ENCODE assay signal across 16 cellular contexts in the genomic region with DNA sequence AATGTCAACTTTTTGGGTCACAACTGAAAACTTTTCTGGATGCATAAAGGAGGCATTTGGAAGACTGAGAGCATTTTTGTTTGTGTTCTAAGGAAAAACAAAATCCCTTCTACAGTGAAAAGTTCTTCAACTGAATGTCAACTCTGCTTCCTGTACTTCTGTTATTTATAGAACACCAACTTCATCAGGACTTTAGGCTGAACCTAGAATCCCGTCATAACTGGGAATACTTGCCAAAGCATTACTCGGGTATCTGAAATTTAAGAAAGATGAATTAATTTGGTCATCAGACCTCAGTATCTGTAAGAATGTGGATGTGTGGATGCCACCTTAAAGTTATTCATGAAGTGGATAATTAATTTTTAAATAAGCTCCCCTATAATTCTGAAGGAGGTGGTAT.
DNase-seq lines count a peak whose midpoint lies in the region; ATAC-seq and TF ChIP-seq lines count a peak whose summit lies in the region.
"Had no signal": no experiment of that assay in that cellular context is flagged by ENCODE, and none has a peak within 500 bp of the region (broad histone marks: within the 10 kb centered on the region; RNA-seq: fewer than 3 reads in every experiment).

No MANE protein-coding gene starts in this region.

- peaks cover 56% of the 10 kb centered on the region for H3K4me1 ChIP-seq in GM23338 (ENCODE audit: insufficient read depth)
- H3K4me1 ChIP-seq in cardiac muscle cell (ENCODE audit: low read depth), result peaks cover 8% of the 10 kb centered on the region
- H3K4me1 ChIP-seq in smooth muscle cell (ENCODE audit: low read depth), result peaks cover 40% of the 10 kb centered on the region
- H3K4me1 ChIP-seq in neuronal stem cell (ENCODE audit: control insufficient read depth in 2 of 2, insufficient read depth in 1 of 2, low read depth in 1 of 2, low read length in 2 of 2), result no peaks in the 10 kb centered on the region

- TF ChIP-seq CTCF in GM23338 (conservative IDR thresholded peaks at IDR 0.05; ENCODE audit: low read depth in 2 of 2) (no peak), brain microvascular endothelial cell (IDR thresholded peaks at IDR 0.05; ENCODE audit: low read depth, low read length, missing control alignments) (no peak), cardiac muscle cell (IDR thresholded peaks at IDR 0.05; ENCODE audit: low read depth, low read length) (no peak), smooth muscle cell (IDR thresholded peaks at IDR 0.05; ENCODE audit: borderline replicate concordance, insufficient read depth, poor library complexity, severe bottlenecking) (no peak)
- no peak for TF ChIP-seq CTCF in activated CD8-positive, alpha-beta T cell treated with anti-CD3 and anti-CD28 coated beads for 36 hours (IDR thresholded peaks at IDR 0.05)

- ATAC-seq in GM23338 (no peak), HG03354 (IDR thresholded peaks at IDR 0.05; ENCODE audit: poor library complexity, severe bottlenecking, unreplicated experiment) (no peak)
- ATAC-seq in activated CD8-positive, alpha-beta T cell treated with anti-CD3 and anti-CD28 coated beads for 36 hours, result no peak
- ATAC-seq: stimulated activated naive CD8-positive, alpha-beta T cell treated with anti-CD3 and anti-CD28 coated beads, Interleukin-15, Interleukin-2, amounts not matched to agents 100 U/mL and 50 U/mL, for 24 hours had no signal

- intact Hi-C loops in activated CD8-positive, alpha-beta T cell treated with anti-CD3 and anti-CD28 coated beads for 36 hours (cut with micrococcal nuclease), result no loop called here

- no peaks in the 10 kb centered on the region for H3K9me2 ChIP-seq in GM23338 (ENCODE audit: insufficient read depth)

- H3K4me2 ChIP-seq in GM23338 (no peak overlapping the region), smooth muscle cell (peak overlapping the region; percentile 21), neuronal stem cell (ENCODE audit: insufficient read depth, low read length, poor library complexity, severe bottlenecking) (no peak overlapping the region)
- H3K4me2 ChIP-seq: hepatocyte had no signal

- no peaks in the 10 kb centered on the region for H3K27me3 ChIP-seq in GM23338 (ENCODE audit: insufficient read depth)
- H3K27me3 ChIP-seq in brain microvascular endothelial cell (replicated peaks), result no peaks in the 10 kb centered on the region
- no peaks in the 10 kb centered on the region for H3K27me3 ChIP-seq in cardiac muscle cell
- H3K27me3 ChIP-seq in smooth muscle cell (ENCODE audit: low read depth), result no peaks in the 10 kb centered on the region
- H3K27me3 ChIP-seq in neuronal stem cell (ENCODE audit: control insufficient read depth in 3 of 3, insufficient read depth in 3 of 3, low read depth in 1 of 3, low read length in 3 of 3), result no peaks in the 10 kb centered on the region
- H3K27me3 ChIP-seq: hepatocyte had no signal

- no peak overlapping the region for H3K18ac ChIP-seq in neuronal stem cell (ENCODE audit: low read length)

- CTCF ChIA-PET in activated CD8-positive, alpha-beta T cell treated with anti-CD3 and anti-CD28 coated beads for 36 hours (lab: Charles Lee), result interaction anchor here (1.1 kb wide), 1 partner anchor 84 kb away, joined by 5 read pairs; no protein-coding TSS in a partner anchor

- H4K8ac ChIP-seq in neuronal stem cell (ENCODE audit: low read depth, low read length), result no peak overlapping the region

- H3K79me2 ChIP-seq in GM23338 (replicated peaks; ENCODE audit: insufficient read depth), result no peaks in the 10 kb centered on the region
- H3K79me2 ChIP-seq in smooth muscle cell (ENCODE audit: low read depth), result peaks cover 73% of the 10 kb centered on the region
- H3K79me2 ChIP-seq: hepatocyte had no signal

- H3K27ac Mint-ChIP-seq in GM23338, result peak overlapping the region; percentile 84; the same call in 1 of the 2 replicates
- H3K27ac Mint-ChIP-seq in activated CD8-positive, alpha-beta T cell treated with anti-CD3 and anti-CD28 coated beads for 36 hours, result no peak overlapping the region

- no peak overlapping the region for H3K4me3 Mint-ChIP-seq in GM23338
- H3K4me3 Mint-ChIP-seq in activated CD8-positive, alpha-beta T cell treated with anti-CD3 and anti-CD28 coated beads for 36 hours, result no peak overlapping the region

- peaks cover 61% of the 10 kb centered on the region for H3K4me1 Mint-ChIP-seq in GM23338
- H3K4me1 Mint-ChIP-seq in activated CD8-positive, alpha-beta T cell treated with anti-CD3 and anti-CD28 coated beads for 36 hours (ENCODE audit: low read depth), result no peaks in the 10 kb centered on the region

- H3K4me3 ChIP-seq in GM23338 (no peak overlapping the region), brain microvascular endothelial cell (ENCODE audit: low read depth, low read length) (no peak overlapping the region), cardiac muscle cell (no peak overlapping the region), smooth muscle cell (no peak overlapping the region), neuronal stem cell (ENCODE audit: low read length in 2 of 2) (no peak overlapping the region)
- H3K4me3 ChIP-seq: hepatocyte had no signal

- no peak overlapping the region for H3K14ac ChIP-seq in neuronal stem cell (ENCODE audit: low read length)

- H4K20me1 ChIP-seq in GM23338 (replicated peaks; ENCODE audit: insufficient read depth) (no peaks in the 10 kb centered on the region), smooth muscle cell (ENCODE audit: low read depth) (peaks cover 11% of the 10 kb centered on the region)

- peak overlapping the region; percentile 72; the same call in 1 of the 2 replicates for H3K27ac ChIP-seq in GM23338 (ENCODE audit: low read depth)
- H3K27ac ChIP-seq in brain microvascular endothelial cell, result peak overlapping the region; percentile 0
- peak overlapping the region; percentile 6 for H3K27ac ChIP-seq in cardiac muscle cell
- H3K27ac ChIP-seq in smooth muscle cell (ENCODE audit: low read depth), result peak overlapping the region; percentile 85
- no peak overlapping the region for H3K27ac ChIP-seq in neuronal stem cell (replicated peaks; ENCODE audit: low read length)
- H3K27ac ChIP-seq: hepatocyte had no signal

- H3K4ac ChIP-seq in neuronal stem cell (ENCODE audit: low read length), result no peak overlapping the region

- POLR2A ChIA-PET in activated CD8-positive, alpha-beta T cell treated with anti-CD3 and anti-CD28 coated beads for 36 hours (lab: Charles Lee), result interaction anchor here (1.1 kb wide), 1 partner anchor 11 kb away, joined by 4 read pairs; no protein-coding TSS in a partner anchor

- WGBS in smooth muscle cell (ENCODE audit: low lambda C conversion rate), result 82% methylated on average over 2 of the region's 2 CpGs
- no CpG with 5 or more reads among the region's 2 CpGs for WGBS in neuronal stem cell (ENCODE audit: extremely low coverage in 2 of 2, insufficient read length in 2 of 2, insufficient replicate concordance in 1 of 2), 2 donors

- H3K79me1 ChIP-seq in neuronal stem cell (ENCODE audit: low read depth, low read length), result no peaks in the 10 kb centered on the region

- in situ Hi-C loops in brain microvascular endothelial cell (cut with HindIII; ENCODE audit: low pct_ligation_motif_present, low sequenced_read_pairs), result no loop called here

- H3K9ac ChIP-seq in smooth muscle cell (ENCODE audit: low read depth), result no peak overlapping the region
- no peak overlapping the region for H3K9ac ChIP-seq in neuronal stem cell (ENCODE audit: low read depth, low read length, poor library complexity)

- peaks cover 48% of the 10 kb centered on the region; the same call in 2 of the 3 replicates for H3K36me3 Mint-ChIP-seq in GM23338 (ENCODE audit: low read depth)
- no peaks in the 10 kb centered on the region for H3K36me3 Mint-ChIP-seq in activated CD8-positive, alpha-beta T cell treated with anti-CD3 and anti-CD28 coated beads for 36 hours (ENCODE audit: low read depth)

- H3K27me3 Mint-ChIP-seq in GM23338 (ENCODE audit: insufficient read depth, low read depth, poor library complexity), result no peaks in the 10 kb centered on the region
- H3K27me3 Mint-ChIP-seq in activated CD8-positive, alpha-beta T cell treated with anti-CD3 and anti-CD28 coated beads for 36 hours, result no peaks in the 10 kb centered on the region

- H3F3A ChIP-seq in GM23338 (replicated peaks; ENCODE audit: low read depth) (no peaks in the 10 kb centered on the region), smooth muscle cell (ENCODE audit: low read depth) (peaks cover 55% of the 10 kb centered on the region)

- H3K9me3 Mint-ChIP-seq in GM23338, result no peaks in the 10 kb centered on the region
- no peaks in the 10 kb centered on the region for H3K9me3 Mint-ChIP-seq in activated CD8-positive, alpha-beta T cell treated with anti-CD3 and anti-CD28 coated beads for 36 hours

- H3K36me3 ChIP-seq in GM23338 (ENCODE audit: insufficient read depth) (0 out of 2 replicates have a peak, but pooled peaks cover 1% of the 10 kb centered on the region), brain microvascular endothelial cell (replicated peaks) (peaks cover 49% of the 10 kb centered on the region), cardiac muscle cell (peaks cover 57% of the 10 kb centered on the region), smooth muscle cell (ENCODE audit: low read depth) (peaks cover 45% of the 10 kb centered on the region), neuronal stem cell (replicated peaks in 1 of 2; ENCODE audit: control insufficient read depth in 2 of 2, insufficient read depth in 2 of 2, low read length in 2 of 2) (peaks cover 14 to 91% of the 10 kb centered on the region in 2 donors)

- H2BK120ac ChIP-seq in neuronal stem cell (ENCODE audit: low read depth, low read length), result no peak overlapping the region

- no peak overlapping the region for H2BK5ac ChIP-seq in neuronal stem cell (ENCODE audit: low read length)

- H2BK12ac ChIP-seq in neuronal stem cell (ENCODE audit: low read length), result no peak overlapping the region

- H3K23ac ChIP-seq in neuronal stem cell (ENCODE audit: low read depth, low read length, poor library complexity), result no peak overlapping the region

- H2AFZ ChIP-seq in GM23338, result no peak overlapping the region
- no peak overlapping the region for H2AFZ ChIP-seq in smooth muscle cell (ENCODE audit: low read depth)
- H2AFZ ChIP-seq in neuronal stem cell (ENCODE audit: low read length), result no peak overlapping the region
- H2AFZ ChIP-seq: hepatocyte had no signal

- H4K91ac ChIP-seq in neuronal stem cell (ENCODE audit: low read depth, low read length, poor library complexity), result no peak overlapping the region

- no peak overlapping the region for H2AK5ac ChIP-seq in neuronal stem cell (ENCODE audit: low read depth, low read length)

- H2BK15ac ChIP-seq in neuronal stem cell (ENCODE audit: low read length), result no peak overlapping the region

- DNase-seq in GM23338 (ENCODE audit: low spot score) (no peak), brain microvascular endothelial cell (no peak), cardiac muscle cell (ENCODE audit: low read depth in 1 of 2, low spot score in 1 of 2) (peak; percentile 10 to 67), smooth muscle cell (lab: John Stamatoyannopoulos, UW; ENCODE audit: unreplicated experiment) (no peak), neuronal stem cell (ENCODE audit: low spot score) (no peak), 8988T (no peak)
- DNase-seq in activated CD8-positive, alpha-beta T cell treated with anti-CD3 and anti-CD28 coated beads for 36 hours, result no peak
- DNase-seq: activated CD4-positive, alpha-beta T cell treated with anti-CD3 and anti-CD28 coated beads for 1 hour; activated naive CD4-positive, alpha-beta T cell treated with anti-CD3 and anti-CD28 coated beads, Interleukin-2, amount 50 U/mL, for 16 hours; central memory CD4-positive, alpha-beta T cell; NCI-H1417; SHP77; stimulated activated CD4-positive, alpha-beta T cell treated with anti-CD3 and anti-CD28 coated beads, Interleukin-12 subunit alpha, Interleukin-12 subunit beta, amount 100 ng/mL, for 4 hours; stimulated activated naive CD8-positive, alpha-beta T cell treated with anti-CD3 and anti-CD28 coated beads, Interleukin-15, Interleukin-2, amounts not matched to agents 100 U/mL and 50 U/mL, for 24 hours had no signal

- H3K9me3 ChIP-seq in cardiac muscle cell (ENCODE audit: low read depth) (no peaks in the 10 kb centered on the region), smooth muscle cell (replicated peaks; ENCODE audit: low read depth) (no peaks in the 10 kb centered on the region), neuronal stem cell (replicated peaks in 1 of 2; ENCODE audit: control insufficient read depth in 2 of 2, insufficient read depth in 1 of 2, low read depth in 1 of 2, low read length in 2 of 2) (no peaks in the 10 kb centered on the region)

Comparison
In these comparisons a context has a peak if more than half of its experiments do, and no peak if none do; other contexts are left out.
1. DNase-seq: peak in cardiac muscle cell (2 of 2); none in GM23338 (single experiment), brain microvascular endothelial cell (single experiment), smooth muscle cell (single experiment), activated CD8-positive, alpha-beta T cell treated with anti-CD3 and anti-CD28 coated beads for 36 hours (single experiment), neuronal stem cell (single experiment) and 8988T (single experiment).